1 cellular context compared by ENCODE assay signal in genomic region chr16:71666264-71666663, GRCh38.
TF ChIP-seq lines count a peak whose summit lies in the region.

No MANE protein-coding gene starts in this region.

TF ChIP-seq in HepG2, 621 proteins besides CTCF, POLR2A, EP300 and RAD21 (continued from another document):
- TF ChIP-seq FOXP4 (CRISPR knock-in tag; IDR thresholded peaks at IDR 0.05) (peak; percentile 49), GLI4 (CRISPR knock-in tag; IDR thresholded peaks at IDR 0.05; ENCODE audit: borderline replicate concordance) (no peak), HNF1A (IDR thresholded peaks at IDR 0.05; ENCODE audit: low read depth) (no peak), HNF1A (CRISPR knock-in tag; IDR thresholded peaks at IDR 0.05; ENCODE audit: borderline replicate concordance) (no peak), YY1 (IDR thresholded peaks at IDR 0.05; ENCODE audit: insufficient read depth, insufficient replicate concordance, low read depth, low read length) (no peak), NCOA5 (CRISPR knock-in tag; IDR thresholded peaks at IDR 0.05) (no peak), SNRNP70 (IDR thresholded peaks at IDR 0.05; ENCODE audit: low read depth, low read length) (no peak), NR2F1 (CRISPR knock-in tag; IDR thresholded peaks at IDR 0.05) (peak in 1 of 2 experiments; percentile 40; a peak in 2 of 4 replicates), IKZF5 (CRISPR knock-in tag; IDR thresholded peaks at IDR 0.05) (0 out of 2 replicates have a peak, but pooled peaks have one; percentile 30), ATF6 (CRISPR knock-in tag; conservative IDR thresholded peaks at IDR 0.05) (0 out of 2 replicates have a peak, but pooled peaks have one; percentile 44)
